ENCODE assay signal across 15 cellular contexts in the genomic region with DNA sequence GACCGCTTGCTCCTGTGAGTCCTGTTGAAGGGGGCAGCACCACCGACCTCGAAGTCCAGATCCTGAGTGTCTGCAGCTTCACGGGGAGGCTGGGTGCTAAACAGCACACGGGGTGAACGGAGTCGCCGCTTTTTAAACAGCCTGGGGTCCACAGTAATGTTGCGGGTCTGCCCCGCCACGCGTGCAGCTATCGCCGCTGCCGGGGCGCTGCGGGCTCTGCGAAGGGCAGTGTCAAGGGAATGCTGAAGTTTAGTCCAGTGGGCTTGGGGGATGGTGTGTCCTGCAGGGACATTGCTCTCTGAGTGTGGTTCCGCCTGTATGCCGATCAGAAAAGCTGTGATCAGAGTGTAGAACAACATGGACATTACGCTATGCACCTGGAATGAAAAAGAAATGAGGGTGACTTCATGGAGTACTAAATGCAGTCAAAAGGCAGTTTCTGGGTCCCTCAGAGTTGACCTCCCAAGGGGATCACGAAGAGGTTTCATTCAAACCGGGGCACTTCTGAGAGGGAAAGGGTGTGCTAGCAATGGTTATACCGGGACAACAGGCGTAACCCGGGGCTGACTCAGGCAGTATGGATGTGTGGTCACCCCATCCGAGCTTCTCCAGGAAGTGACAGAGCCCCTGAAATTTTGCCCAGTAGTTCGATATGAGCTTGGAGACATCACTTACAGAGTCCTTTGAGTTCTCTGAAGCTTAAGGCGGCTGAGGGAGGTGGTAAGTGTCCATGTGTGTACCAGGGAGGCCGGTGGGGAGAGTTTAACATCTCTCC. TPM values are rescaled to one million over a fixed set of nuclear protein-coding genes. Genes with fewer than 3 reads are reported as not detected.
A peak's percentile ranks its signal among the peaks of the same experiment; 100 is the strongest.
DNase-seq lines count a peak whose midpoint lies in the region; ATAC-seq and TF ChIP-seq lines count a peak whose summit lies in the region.
"Had no signal": no experiment of that assay in that cellular context is flagged by ENCODE, and none has a peak within 500 bp of the region (broad histone marks: within the 10 kb centered on the region; RNA-seq: fewer than 3 reads in every experiment).

No MANE protein-coding gene starts in this region.

- H3K4me3 ChIP-seq in left ventricle myocardium inferior, result no peak overlapping the region
- H3K4me3 ChIP-seq in heart left ventricle, result no peak overlapping the region

- TF ChIP-seq CTCF in left ventricle myocardium inferior (IDR thresholded peaks at IDR 0.05; ENCODE audit: borderline replicate concordance), result no peak
- no peak for TF ChIP-seq CTCF in heart left ventricle (IDR thresholded peaks at IDR 0.05)

- no peaks in the 10 kb centered on the region for H3K9me3 ChIP-seq in left ventricle myocardium inferior (replicated peaks)
- no peaks in the 10 kb centered on the region for H3K9me3 ChIP-seq in heart left ventricle
- H3K9me3 ChIP-seq: BE2C had no signal

- intact Hi-C loops in left ventricle myocardium inferior (cut with micrococcal nuclease) (no loop called here), heart left ventricle (cut with DNase I) (loop anchor here in 1 of 10 donors (5.0 kb wide), 1 partner anchor 46 kb away; no protein-coding TSS in a partner anchor)

- no peak for DNase-seq in left ventricle myocardium inferior
- no peak for DNase-seq in heart left ventricle
- peak; percentile 33 for DNase-seq in M059J (ENCODE audit: low read depth)
- peak; percentile 32 for DNase-seq in iris pigment epithelial cell (ENCODE audit: low read depth)
- no peak for DNase-seq in AG08396 (ENCODE audit: low spot score)
- DNase-seq in NCI-H2196 (lab: John Stamatoyannopoulos, UW; ENCODE audit: unreplicated experiment), result no peak
- no peak for DNase-seq in LoVo (ENCODE audit: low spot score)
- no peak for DNase-seq in NCI-H2107 (lab: John Stamatoyannopoulos, UW)
- DNase-seq: BE2C; CD4-positive, alpha-beta memory T cell; DMS79 treated with DMSO at 0.1 percent for 48 hours had no signal

- H3K27me3 ChIP-seq in left ventricle myocardium inferior (ENCODE audit: low read depth) (no peaks in the 10 kb centered on the region), heart left ventricle (no peaks in the 10 kb centered on the region)
- H3K27me3 ChIP-seq: BE2C had no signal

- H3K27ac ChIP-seq in left ventricle myocardium inferior (replicated peaks), result peak overlapping the region; percentile 12
- H3K27ac ChIP-seq in heart left ventricle, result no peak overlapping the region
- H3K27ac ChIP-seq: 22Rv1, C4-2B had no signal

- H3K4me1 ChIP-seq in left ventricle myocardium inferior (peaks cover 34% of the 10 kb centered on the region), heart left ventricle (peaks cover 0 to 46% (median 14%) of the 10 kb centered on the region in 12 donors)
- H3K4me1 ChIP-seq: BE2C had no signal

- ATAC-seq in heart left ventricle, result no peak
- ATAC-seq: HCT116, HepG2 had no signal

- H3K36me3 ChIP-seq in left ventricle myocardium inferior, result peaks cover 18% of the 10 kb centered on the region
- H3K36me3 ChIP-seq in heart left ventricle, result peaks cover 0 to 11% (median 0%) of the 10 kb centered on the region in 9 donors
- H3K36me3 ChIP-seq: BE2C had no signal

- 91 to 92% (median 91%) methylated on average over 29 to 30 of the region's 30 CpGs for WGBS in heart left ventricle, 4 donors

- no peak for TF ChIP-seq POLR2A in heart left ventricle (IDR thresholded peaks at IDR 0.05)

RNA-seq across cellular contexts. Expression of a gene that starts 51.4 kb away (rescaled TPM):
- total RNA-seq in left ventricle myocardium inferior (5.3 TPM), heart left ventricle (10 to 100 TPM in 1 of 9 donors, 1 to 10 TPM in 7, under 1 TPM in 1; 0.94 to 13.6 (median 2.9) TPM)
- polyA plus RNA-seq in heart left ventricle, result 10 to 100 TPM in 1 of 2 donors, 1 to 10 TPM in 1; 2.4 to 11.5 TPM
- total RNA-seq in M059J (2014; rRNA removed; shearing (Covaris generic)), result 7.6 and 9.7 TPM in 2 replicates
- total RNA-seq: CD4-positive, alpha-beta memory T cell; HepG2 had no signal
- polyA plus RNA-seq: CD4-positive, alpha-beta memory T cell; HepG2 had no signal

Comparison
In these comparisons a context has a peak if more than half of its experiments do, and no peak if none do; other contexts are left out.
1. DNase-seq: peak in M059J (single experiment) and iris pigment epithelial cell (single experiment); none in left ventricle myocardium inferior (single experiment), heart left ventricle (0 of 5), AG08396 (single experiment), NCI-H2196 (single experiment), LoVo (single experiment) and NCI-H2107 (single experiment).